31 cellular contexts compared by ENCODE assay signal in genomic region chr20:23918101-23918862, GRCh38. TPM values are rescaled to one million over a fixed set of nuclear protein-coding genes. Genes with fewer than 3 reads are reported as not detected.
"Had no signal": no experiment of that assay in that cellular context is flagged by ENCODE, and none has a peak within 500 bp of the region (broad histone marks: within the 10 kb centered on the region; RNA-seq: fewer than 3 reads in every experiment).

No MANE protein-coding gene starts in this region.

- ATAC-seq: activated CD4-positive, CD25-positive, alpha-beta regulatory T cell treated with anti-CD3 and anti-CD28 coated beads, Interleukin-2, amount 50 U/mL, for 24 hours; heart right ventricle; left lung; natural killer cell treated with Interleukin-12 subunit alpha and Interleukin-12 subunit beta and Interleukin-15 and Interleukin-18, amount 100 ng/mL, for 72 hours; right lobe of liver had no signal

- H3K27ac Mint-ChIP-seq: activated naive CD4-positive, alpha-beta T cell treated with anti-CD3 and anti-CD28 coated beads for 36 hours; activated T-helper 1 cell treated with anti-CD3 and anti-CD28 coated beads, Interleukin-12 subunit alpha, Interleukin-12 subunit beta, Interleukin-2, Interleukin-4 antibody, amounts not matched to agents 30 ng/mL and 10 ng/mL and 1 ng/mL, durations not matched to agents 14 hours and 24 hours and 36 hours; progenitor cell of endocrine pancreas; T-helper 2 cell treated with Interferon-gamma antibody and Interleukin-4, amounts not matched to agents 5 μg/mL and 100 μg/mL, for 36 hours had no signal

- H3K9me3 Mint-ChIP-seq: activated naive CD4-positive, alpha-beta T cell treated with anti-CD3 and anti-CD28 coated beads for 36 hours; activated T-helper 1 cell treated with anti-CD3 and anti-CD28 coated beads, Interleukin-12 subunit alpha, Interleukin-12 subunit beta, Interleukin-2, Interleukin-4 antibody, amounts not matched to agents 30 ng/mL and 10 ng/mL and 1 ng/mL, durations not matched to agents 14 hours and 24 hours and 36 hours; natural killer cell treated with Interleukin-12 subunit alpha and Interleukin-12 subunit beta and Interleukin-15 and Interleukin-18, amount 100 ng/mL, for 72 hours; T-helper 2 cell treated with Interferon-gamma antibody and Interleukin-4, amounts not matched to agents 5 μg/mL and 100 μg/mL, for 36 hours had no signal

- H3K4me3 ChIP-seq: heart right ventricle, left lung, lung, ovary, right lobe of liver, thoracic aorta had no signal

- DNase-seq: activated CD4-positive, alpha-beta T cell treated with anti-CD3 and anti-CD28 coated beads for 48 hours; activated CD4-positive, alpha-beta T cell treated with anti-CD3 and anti-CD28 coated beads, Interleukin-2, amount 50 U/mL, for 48 hours; activated CD8-positive, alpha-beta memory T cell treated with anti-CD3 and anti-CD28 coated beads for 24 hours; activated effector memory CD4-positive, alpha-beta T cell treated with anti-CD3 and anti-CD28 coated beads, Interleukin-2, amount 50 U/mL, for 16 hours; activated naive CD4-positive, alpha-beta T cell treated with anti-CD3 and anti-CD28 coated beads for 36 hours; amniotic stem cell; brain microvascular endothelial cell; foreskin fibroblast; heart right ventricle; left lung; mesendoderm; ovary; stimulated activated CD4-positive, alpha-beta T cell treated with anti-CD3 and anti-CD28 coated beads, Interleukin-2, amount 100 ng/mL, for 48 hours; stimulated activated naive CD4-positive, alpha-beta T cell treated with Interleukin-2 at 50 U/mL for 16 hours; T-helper 1 cell; trophoblast cell had no signal

- H3K4me3 Mint-ChIP-seq: activated naive CD4-positive, alpha-beta T cell treated with anti-CD3 and anti-CD28 coated beads for 36 hours; activated T-helper 1 cell treated with anti-CD3 and anti-CD28 coated beads, Interleukin-12 subunit alpha, Interleukin-12 subunit beta, Interleukin-2, Interleukin-4 antibody, amounts not matched to agents 30 ng/mL and 10 ng/mL and 1 ng/mL, durations not matched to agents 14 hours and 24 hours and 36 hours; natural killer cell treated with Interleukin-12 subunit alpha and Interleukin-12 subunit beta and Interleukin-15 and Interleukin-18, amount 100 ng/mL, for 72 hours; T-helper 2 cell treated with Interferon-gamma antibody and Interleukin-4, amounts not matched to agents 5 μg/mL and 100 μg/mL, for 36 hours had no signal

- H3K36me3 Mint-ChIP-seq: natural killer cell treated with Interleukin-12 subunit alpha and Interleukin-12 subunit beta and Interleukin-15 and Interleukin-18, amount 100 ng/mL, for 72 hours had no signal

- H3K27ac ChIP-seq: brain microvascular endothelial cell, heart right ventricle, left lung, ovary, right lobe of liver, thoracic aorta had no signal

RNA-seq across cellular contexts. Expression of gene CST5, which starts 38.7 kb away (rescaled TPM):
- total RNA-seq: activated naive CD4-positive, alpha-beta T cell treated with anti-CD3 and anti-CD28 coated beads for 36 hours; activated T-helper 1 cell treated with anti-CD3 and anti-CD28 coated beads, Interleukin-12 subunit alpha, Interleukin-12 subunit beta, Interleukin-2, Interleukin-4 antibody, amounts not matched to agents 30 ng/mL and 10 ng/mL and 1 ng/mL, durations not matched to agents 14 hours and 24 hours and 36 hours; cardiac septum; chondrocyte; endothelial cell of umbilical vein; heart right ventricle; mononuclear cell; natural killer cell treated with Interleukin-12 subunit alpha and Interleukin-12 subunit beta and Interleukin-15 and Interleukin-18, amount 100 ng/mL, for 72 hours; ovary; progenitor cell of endocrine pancreas; renal cortical epithelial cell; right lobe of liver; skeletal muscle tissue; subcutaneous adipose tissue; thoracic aorta had no signal
- polyA plus RNA-seq: endothelial cell of umbilical vein, heart right ventricle, ovary had no signal
